In the genomic region with DNA sequence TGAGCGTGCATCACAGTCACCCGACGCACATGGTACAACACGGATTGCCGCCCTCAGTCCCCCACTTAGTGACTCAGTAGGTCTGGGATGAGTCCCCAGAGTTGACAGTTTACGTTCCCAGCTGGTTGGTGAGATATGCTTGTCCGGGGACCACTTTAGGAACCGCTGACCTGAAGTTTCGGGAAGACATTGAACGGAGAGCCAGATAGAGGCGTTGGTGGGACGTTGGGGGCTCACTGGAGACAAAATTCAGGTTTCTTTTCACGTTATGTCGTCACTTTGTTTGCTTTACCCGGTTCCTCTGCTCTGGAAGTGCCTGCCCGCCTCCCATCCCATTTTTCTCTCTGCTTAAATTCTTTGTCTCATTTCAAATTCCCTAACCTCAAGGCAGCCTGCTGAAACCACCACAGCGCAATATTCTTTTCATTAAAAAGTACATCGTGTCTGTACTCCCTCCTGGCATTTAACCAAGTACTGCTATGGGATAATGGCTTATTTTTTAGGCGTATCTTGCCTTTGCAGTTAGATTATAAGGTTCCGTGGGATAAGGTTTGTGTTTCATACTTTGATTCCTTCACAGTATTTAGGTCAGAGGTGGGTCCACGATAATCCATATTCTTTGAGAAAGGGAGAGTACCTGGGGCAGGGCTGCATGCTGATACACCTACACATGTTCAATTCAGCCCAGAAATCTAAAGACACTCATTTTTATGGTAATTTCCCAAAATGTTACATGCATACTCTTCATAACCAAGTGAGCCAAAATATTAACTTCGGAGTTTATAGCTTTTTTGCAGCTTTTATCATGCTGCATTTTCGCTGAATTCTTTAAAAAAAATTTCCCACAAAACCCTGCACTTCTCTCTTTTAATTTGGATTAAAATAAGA, we compare ENCODE assay signal across 8 cellular contexts. TPM values are rescaled to one million over a fixed set of nuclear protein-coding genes. Genes with fewer than 3 reads are reported as not detected.
DNase-seq lines count a peak whose midpoint lies in the region; ATAC-seq and TF ChIP-seq lines count a peak whose summit lies in the region.

No MANE protein-coding gene starts in this region.

- ATAC-seq in body of pancreas (no peak), memory B cell (ENCODE audit: low read depth) (no peak), aorta (ENCODE audit: low FRiP score) (no peak), HG02678 (IDR thresholded peaks at IDR 0.05; ENCODE audit: unreplicated experiment) (no peak), HG03442 (IDR thresholded peaks at IDR 0.05; ENCODE audit: unreplicated experiment) (no peak)

- H3K4me1 ChIP-seq in HUES48 (ENCODE audit: control insufficient read depth, insufficient read depth, low read length) (peaks cover 16% of the 10 kb centered on the region; the same call in 1 of the 2 replicates), body of pancreas (peaks cover 28% of the 10 kb centered on the region), aorta (ENCODE audit: control insufficient read depth in 1 of 2, insufficient read depth in 2 of 2, low read length in 2 of 2) (no peaks in the 10 kb centered on the region)

- H3K4me3 Mint-ChIP-seq in memory B cell = peak overlapping the region; percentile 87

- H3K4me1 Mint-ChIP-seq in memory B cell = peaks cover 15% of the 10 kb centered on the region

- peak; percentile 54 for DNase-seq in AG08396 (ENCODE audit: low spot score)
- DNase-seq in body of pancreas = no peak
- no peak for DNase-seq in memory B cell (ENCODE audit: low spot score in 2 of 2)
- peak in 1 of 2 donors; percentile 50 for DNase-seq in aorta
- DNase-seq in foreskin melanocyte = no peak

- H3K27ac ChIP-seq in HUES48 (ENCODE audit: low read depth, low read length) (peak overlapping the region; percentile 81), body of pancreas (peak overlapping the region; percentile 63 to 81 (median 70)), aorta (ENCODE audit: low read depth in 1 of 2, low read length in 2 of 2) (peak overlapping the region in 1 of 2 donors; percentile 38)

- H3K9me3 ChIP-seq in HUES48 (ENCODE audit: control insufficient read depth, insufficient read depth, low read length) (no peaks in the 10 kb centered on the region), body of pancreas (no peaks in the 10 kb centered on the region), aorta (ENCODE audit: control insufficient read depth, low read length) (no peaks in the 10 kb centered on the region)

- H3K9ac ChIP-seq in HUES48 (ENCODE audit: low read depth, low read length) = peak overlapping the region; percentile 58

- H3K9me3 Mint-ChIP-seq in memory B cell = no peaks in the 10 kb centered on the region

- H3K36me3 Mint-ChIP-seq in memory B cell = peaks cover 9% of the 10 kb centered on the region

- H3K36me3 ChIP-seq in HUES48 (ENCODE audit: control insufficient read depth, insufficient read depth, low read length) = peaks cover 7% of the 10 kb centered on the region
- peaks cover 0 to 2% of the 10 kb centered on the region in 2 donors for H3K36me3 ChIP-seq in body of pancreas (replicated peaks in 1 of 2; ENCODE audit: insufficient read depth in 1 of 2, low read depth in 2 of 2)
- H3K36me3 ChIP-seq in aorta (ENCODE audit: control insufficient read depth in 1 of 2, insufficient read depth in 2 of 2, low read length in 1 of 2) = peaks cover 0 to under 1% of the 10 kb centered on the region in 2 donors

- peak overlapping the region; percentile 83 for H3K27ac Mint-ChIP-seq in memory B cell

- TF ChIP-seq CTCF in body of pancreas (IDR thresholded peaks at IDR 0.05) = no peak

- no peaks in the 10 kb centered on the region for H3K27me3 Mint-ChIP-seq in memory B cell

- H3K27me3 ChIP-seq in HUES48 (ENCODE audit: control insufficient read depth, insufficient read depth, low read length) (peaks cover 4% of the 10 kb centered on the region; the same call in 1 of the 2 replicates), body of pancreas (no peaks in the 10 kb centered on the region), aorta (ENCODE audit: control insufficient read depth in 1 of 2, insufficient read depth in 2 of 2, low read length in 1 of 2) (no peaks in the 10 kb centered on the region)

- no peak for TF ChIP-seq POLR2A in body of pancreas (IDR thresholded peaks at IDR 0.05)

- peak overlapping the region; percentile 79 for H3K4me3 ChIP-seq in HUES48 (ENCODE audit: low read depth, low read length)
- peak overlapping the region; percentile 63 to 89 for H3K4me3 ChIP-seq in body of pancreas
- peak overlapping the region; percentile 27 to 29 for H3K4me3 ChIP-seq in aorta (ENCODE audit: low read length in 2 of 2)

- WGBS in body of pancreas, 2 donors = 5 to 11% methylated on average over 18 to 23 of the region's 23 CpGs
- 5% methylated on average over 23 of the region's 23 CpGs for WGBS in aorta, 2 donors

- intact Hi-C loops in body of pancreas (cut with DNase I) (no loop called here), aorta (cut with DNase I) (loop anchor here in 1 of 2 donors (1.0 kb wide), 1 partner anchor 12 kb away; no protein-coding TSS in a partner anchor)

RNA-seq across cellular contexts. Expression of a gene that starts 0.9 kb away (rescaled TPM):
- total RNA-seq in body of pancreas (1 to 10 TPM; 1.6 to 4.4 TPM), aorta (1 to 10 TPM; 5.1 to 6.4 TPM)
- 1 to 10 TPM in 1 of 2 donors, under 1 TPM in 1; 0.13 to 2.3 TPM for polyA plus RNA-seq in aorta

RNA-seq across cellular contexts. Expression of a gene that starts 10.9 kb away (rescaled TPM):
- 100 to 1,000 TPM; 156 to 462 TPM for total RNA-seq in body of pancreas
- total RNA-seq in aorta = 100 to 1,000 TPM; 637 to 745 TPM
- polyA plus RNA-seq in aorta = 1,000 to 10,000 TPM; 1,749 to 3,399 TPM

Comparison
In these comparisons a context has a peak if more than half of its experiments do, and no peak if none do; other contexts are left out.
1. H3K4me3 ChIP-seq: peak in every context shown above with its lines; median percentile 79 in HUES48; 76 in body of pancreas; 28 in aorta.